Comparison of ENCODE assay signal across 12 cellular contexts in the genomic region with DNA sequence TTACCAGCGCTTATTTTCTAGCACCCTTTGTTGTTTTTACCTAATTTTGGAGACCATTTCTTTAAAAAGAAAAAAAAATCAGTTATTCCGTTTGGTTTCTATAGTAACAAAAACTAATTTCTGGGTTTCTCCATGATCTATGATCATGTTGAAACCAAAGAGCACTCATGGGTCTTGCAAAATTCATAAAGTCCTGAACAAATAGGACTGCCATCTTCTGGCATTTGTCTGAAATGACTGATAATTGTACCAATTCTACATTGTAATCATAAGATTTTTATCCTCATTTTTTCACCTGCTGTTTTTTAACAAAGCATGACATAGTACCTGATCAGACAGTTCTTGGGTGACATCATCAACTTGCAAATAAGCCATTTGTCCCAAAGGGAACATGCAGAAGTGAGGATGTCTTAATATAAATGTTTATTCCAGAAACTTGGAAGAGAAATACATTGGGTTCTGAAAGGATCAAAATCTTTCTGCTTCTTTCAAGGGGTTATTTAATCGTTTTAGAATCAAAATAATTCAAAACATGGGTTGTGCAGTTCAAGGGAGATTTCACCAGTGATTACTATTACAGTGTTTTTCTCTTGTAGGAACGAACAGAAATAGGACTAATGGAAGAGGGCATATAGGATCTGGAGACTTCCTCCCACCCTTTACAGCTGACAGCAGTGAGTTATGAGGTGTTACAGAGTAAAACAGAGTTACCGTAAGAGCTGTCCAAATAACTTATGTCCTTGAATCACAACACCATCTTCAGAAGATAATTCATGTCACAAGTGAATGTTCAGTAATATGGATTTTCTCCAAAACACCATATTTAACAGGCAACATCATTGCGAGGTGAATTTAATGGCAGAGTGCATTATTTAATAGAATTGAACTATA.
DNase-seq lines count a peak whose midpoint lies in the region; ATAC-seq, FAIRE-seq and TF ChIP-seq lines count a peak whose summit lies in the region.
"Had no signal": no experiment of that assay in that cellular context is flagged by ENCODE, and none has a peak within 500 bp of the region (broad histone marks: within the 10 kb centered on the region; RNA-seq: fewer than 3 reads in every experiment).

No MANE protein-coding gene starts in this region.

- no peak for TF ChIP-seq CTCF in endothelial cell of umbilical vein (IDR thresholded peaks at IDR 0.05; ENCODE audit: extremely low read depth in 1 of 2, insufficient read depth in 1 of 2, low read depth in 1 of 2, low read length in 2 of 2)

- CTCF ChIA-PET in endothelial cell of umbilical vein (lab: Charles Lee), result interaction anchor here (2.0 to 2.3 kb wide), 2 partner anchors 55 to 58 kb away, joined by 7 to 13 read pairs; no protein-coding TSS in a partner anchor

- POLR2A ChIA-PET in endothelial cell of umbilical vein (lab: Charles Lee), result no interaction called here

- no peak overlapping the region for H3K27ac ChIP-seq in endothelial cell of umbilical vein (ENCODE audit: insufficient read depth, low read depth, low read length)
- H3K27ac ChIP-seq: skin epidermis had no signal

- no peak overlapping the region for H2AFZ ChIP-seq in endothelial cell of umbilical vein (ENCODE audit: low read depth, low read length)
- peak overlapping the region; percentile 1 for H2AFZ ChIP-seq in neuron (ENCODE audit: low read depth, low read length)

- no peak for FAIRE-seq in endothelial cell of umbilical vein (lab: Jason Lieb, UNC)

- no peak for TF ChIP-seq POLR2A in endothelial cell of umbilical vein (IDR thresholded peaks at IDR 0.05; ENCODE audit: low read depth, low read length)

- H3K9me3 ChIP-seq in endothelial cell of umbilical vein (replicated peaks; ENCODE audit: control insufficient read depth, insufficient read depth, low read length) (no peaks in the 10 kb centered on the region), neuron (ENCODE audit: low read length) (no peaks in the 10 kb centered on the region)

- intact Hi-C loops in endothelial cell of umbilical vein (cut with micrococcal nuclease), result loop anchor here (1.0 kb wide), 1 partner anchor 56 kb away; no protein-coding TSS in a partner anchor

- no peak for ATAC-seq in HG03460 (IDR thresholded peaks at IDR 0.05; ENCODE audit: unreplicated experiment)

- no peaks in the 10 kb centered on the region for H3K36me3 ChIP-seq in endothelial cell of umbilical vein (ENCODE audit: control insufficient read depth in 2 of 2, extremely low read depth in 1 of 2, insufficient read depth in 2 of 2, low read length in 2 of 2)
- no peaks in the 10 kb centered on the region for H3K36me3 ChIP-seq in neuron (ENCODE audit: insufficient read depth, low read length)

- no peak overlapping the region for H3K4me2 ChIP-seq in endothelial cell of umbilical vein (ENCODE audit: insufficient read depth, low read length)

- dilution Hi-C loops in endothelial cell of umbilical vein (cut with MboI; ENCODE audit: extremely low pct_ligation_motif_present, low sequenced_read_pairs), result no loop called here

- H4K20me1 ChIP-seq in endothelial cell of umbilical vein (replicated peaks; ENCODE audit: control insufficient read depth, extremely low read depth, insufficient read depth, low read length), result no peaks in the 10 kb centered on the region

- H3K4me3 ChIP-seq in endothelial cell of umbilical vein (replicated peaks in 1 of 3; ENCODE audit: insufficient read depth in 1 of 3, low read depth in 1 of 3, low read length in 3 of 3) (no peak overlapping the region), neuron (ENCODE audit: low read length) (no peak overlapping the region)
- H3K4me3 ChIP-seq: skin epidermis had no signal

- H3K79me2 ChIP-seq in endothelial cell of umbilical vein (ENCODE audit: control insufficient read depth, insufficient read depth, low read length), result no peaks in the 10 kb centered on the region

- no peaks in the 10 kb centered on the region for H3K4me1 ChIP-seq in endothelial cell of umbilical vein (ENCODE audit: control insufficient read depth, extremely low read depth, insufficient read depth, low read length)
- H3K4me1 ChIP-seq in neuron (ENCODE audit: insufficient read depth, low read length), result peaks cover 9% of the 10 kb centered on the region

- H3K27me3 ChIP-seq in endothelial cell of umbilical vein (ENCODE audit: control insufficient read depth in 2 of 2, insufficient read depth in 2 of 2, low read length in 2 of 2) (no peaks in the 10 kb centered on the region), neuron (ENCODE audit: insufficient read depth, low read length) (no peaks in the 10 kb centered on the region)

- no peak overlapping the region for H3K9ac ChIP-seq in endothelial cell of umbilical vein (replicated peaks; ENCODE audit: extremely low read depth, insufficient read depth, low read length)

- no peaks in the 10 kb centered on the region for H3K9me1 ChIP-seq in endothelial cell of umbilical vein (replicated peaks; ENCODE audit: control insufficient read depth, extremely low read depth, insufficient read depth, low read length)

- BruUV-seq in endothelial cell of umbilical vein (replicated peaks; lab: Mats Ljungman, UMichigan), result no TSS peak

- DNase-seq in ELR (ENCODE audit: low read depth), result peak; percentile 66
- peak; percentile 7 for DNase-seq in NCI-H226
- DNase-seq in endothelial cell of umbilical vein (ENCODE audit: low read depth, low spot score), result peak; percentile 26
- no peak for DNase-seq in activated effector memory CD4-positive, alpha-beta T cell treated with Interleukin-2 at 50 U/mL for 16 hours
- no peak for DNase-seq in UCSD-AML1 (lab: John Stamatoyannopoulos, UW; ENCODE audit: unreplicated experiment)
- DNase-seq in NCI-H2227 (lab: John Stamatoyannopoulos, UW; ENCODE audit: unreplicated experiment), result no peak
- DNase-seq: NCI-H1417 treated with DMSO at 0.1 percent for 48 hours; stimulated activated naive CD4-positive, alpha-beta T cell treated with Interleukin-2 at 50 U/mL for 16 hours; T-helper 1 cell had no signal

TF ChIP-seq in endothelial cell of umbilical vein, 7 proteins besides CTCF, POLR2A, EP300 and RAD21:
- TF ChIP-seq JUN (IDR thresholded peaks at IDR 0.05; ENCODE audit: borderline replicate concordance, insufficient read depth, insufficient read length, low read depth), result peak; percentile 2
- TF ChIP-seq FOS (IDR thresholded peaks at IDR 0.05; ENCODE audit: borderline replicate concordance, insufficient read depth, low read length), result no peak
- TF ChIP-seq EZH2 (IDR thresholded peaks at IDR 0.05; ENCODE audit: borderline replicate concordance, low read depth, low read length, severe bottlenecking), result no peak

Comparison
In these comparisons a context has a peak if more than half of its experiments do, and no peak if none do; other contexts are left out.
1. DNase-seq: peak in ELR (single experiment), NCI-H226 (single experiment) and endothelial cell of umbilical vein (single experiment); none in activated effector memory CD4-positive, alpha-beta T cell treated with Interleukin-2 at 50 U/mL for 16 hours (single experiment), UCSD-AML1 (single experiment) and NCI-H2227 (single experiment).